Comparison of ENCODE assay signal across 21 cellular contexts in genomic region chr6:40492126-40492525, GRCh38.
DNase-seq lines count a peak whose midpoint lies in the region; ATAC-seq, FAIRE-seq and TF ChIP-seq lines count a peak whose summit lies in the region.
"Had no signal": no experiment of that assay in that cellular context is flagged by ENCODE, and none has a peak within 500 bp of the region (broad histone marks: within the 10 kb centered on the region; RNA-seq: fewer than 3 reads in every experiment).

No MANE protein-coding gene starts in this region.

- H3K36me3 Mint-ChIP-seq in H9 (ENCODE audit: insufficient read depth in 1 of 3, low read depth in 3 of 3), result no peaks in the 10 kb centered on the region
- H3K36me3 Mint-ChIP-seq: CD8-positive, alpha-beta T cell had no signal

- H3K18ac ChIP-seq in H9 (ENCODE audit: insufficient read length, low read depth, low read length) (no peak overlapping the region), H1 (ENCODE audit: extremely low read depth, low read length) (no peak overlapping the region)

- H3K4ac ChIP-seq in H9 (ENCODE audit: low read depth, low read length) (no peak overlapping the region), H1 (replicated peaks; ENCODE audit: insufficient read length, low read depth, low read length) (no peak overlapping the region)

- H3K56ac ChIP-seq in H9 (ENCODE audit: insufficient read length, low read depth, low read length) (no peak overlapping the region), H1 (replicated peaks; ENCODE audit: insufficient read length, low read depth, low read length) (no peak overlapping the region)

- H3K27me3 ChIP-seq in H9 (ENCODE audit: insufficient read depth, low read length), result no peaks in the 10 kb centered on the region
- no peaks in the 10 kb centered on the region; a peak in 1 of 7 replicates for H3K27me3 ChIP-seq in H1 (replicated peaks in 1 of 4; ENCODE audit: control insufficient read depth in 3 of 4, extremely low read depth in 1 of 4, insufficient read depth in 3 of 4, low read length in 3 of 4)
- peaks cover 0 to 7% of the 10 kb centered on the region in 2 donors for H3K27me3 ChIP-seq in tibial artery

- H3K4me2 ChIP-seq in H9 (ENCODE audit: insufficient read depth, insufficient read length, low read length), result no peak overlapping the region
- H3K4me2 ChIP-seq in H1 (ENCODE audit: insufficient read depth in 1 of 2, low read depth in 2 of 2, low read length in 2 of 2), result no peak overlapping the region
- H3K4me2 ChIP-seq: KMS-11 had no signal

- no peaks in the 10 kb centered on the region for H3K9me3 Mint-ChIP-seq in H9
- H3K9me3 Mint-ChIP-seq: CD8-positive, alpha-beta T cell had no signal

- peaks cover 3 to 5% of the 10 kb centered on the region in 2 experiments; a peak in 3 of 4 replicates for H3K4me1 Mint-ChIP-seq in H9

- H3K14ac ChIP-seq in H9 (ENCODE audit: insufficient read depth, low read length), result no peak overlapping the region
- no peak overlapping the region for H3K14ac ChIP-seq in H1 (ENCODE audit: insufficient read length)

- no peak overlapping the region for H3T11ph ChIP-seq in H9 (ENCODE audit: low read length)

- no peak overlapping the region for H3K9ac ChIP-seq in H9 (ENCODE audit: extremely low read depth, insufficient read length, low read length)
- H3K9ac ChIP-seq in H1 (replicated peaks in 1 of 4; ENCODE audit: extremely low read depth in 1 of 4, low read depth in 3 of 4, low read length in 3 of 4), result no peak overlapping the region
- H3K9ac ChIP-seq: KMS-11 had no signal

- H3K23me2 ChIP-seq in H9 (ENCODE audit: insufficient read length, low read depth, low read length, poor library complexity, severe bottlenecking) (no peaks in the 10 kb centered on the region), H1 (ENCODE audit: low read depth, low read length) (no peaks in the 10 kb centered on the region; the same call in 1 of the 2 replicates)

- no peak for FAIRE-seq in H1 (lab: Jason Lieb, UNC)
- no peak for FAIRE-seq in RCC 7860 (lab: Jason Lieb, UNC)
- FAIRE-seq: GM12891, HTR-8/SVneo had no signal

- TF ChIP-seq CTCF in H9 (conservative IDR thresholded peaks at IDR 0.05), result no peak
- peak in 2 of 3 experiments; percentile 3 to 9; a peak in 2 of 4 replicates for TF ChIP-seq CTCF in H1 (IDR thresholded peaks at IDR 0.05; ENCODE audit: control extremely low read depth in 1 of 3, insufficient read depth in 1 of 3, low read depth in 1 of 3, low read length in 3 of 3)
- no peak for TF ChIP-seq CTCF in tibial artery (IDR thresholded peaks at IDR 0.05)

- H3K36me3 ChIP-seq in H1 (ENCODE audit: control insufficient read depth in 2 of 4, insufficient read depth in 4 of 4, low read length in 3 of 4) (no peaks in the 10 kb centered on the region), tibial artery (no peaks in the 10 kb centered on the region)

- no peak overlapping the region for H3K4me3 ChIP-seq in H1 (ENCODE audit: extremely low read depth in 1 of 4, insufficient read depth in 2 of 4, low read depth in 3 of 4, low read length in 4 of 4)
- no peak overlapping the region for H3K4me3 ChIP-seq in tibial artery

- H3K23ac ChIP-seq in H9 (ENCODE audit: insufficient read length, low read depth, low read length), result no peak overlapping the region
- no peak overlapping the region for H3K23ac ChIP-seq in H1 (ENCODE audit: insufficient read length)

- H4K5ac ChIP-seq in H9 (ENCODE audit: insufficient read length, low read depth, low read length), result no peak overlapping the region
- H4K5ac ChIP-seq in H1 (ENCODE audit: insufficient read length, low read depth, low read length), result no peak overlapping the region

- H3K79me2 ChIP-seq in H9 (ENCODE audit: insufficient read depth, low read length) (no peaks in the 10 kb centered on the region), H1 (ENCODE audit: control insufficient read depth in 1 of 2, insufficient read depth in 2 of 2, low read length in 2 of 2) (no peaks in the 10 kb centered on the region)

- peak in 1 of 2 experiments; percentile 34; a peak in 2 of 4 replicates for TF ChIP-seq RAD21 in H1 (IDR thresholded peaks at IDR 0.05 in 1 of 2, conservative IDR thresholded peaks at IDR 0.05 in 1 of 2; ENCODE audit: low read depth in 2 of 2, low read length in 2 of 2)

- no peak for TF ChIP-seq POLR2A in H1 (IDR thresholded peaks at IDR 0.05; ENCODE audit: control extremely low read depth in 1 of 2, low read depth in 2 of 2, low read length in 2 of 2)

- H2BK12ac ChIP-seq in H9 (ENCODE audit: insufficient read length, low read depth, low read length), result no peak overlapping the region
- H2BK12ac ChIP-seq in H1 (ENCODE audit: low read depth, low read length), result 0 out of 2 replicates have a peak overlapping the region, but pooled peaks have one; percentile 60

- H4K91ac ChIP-seq in H9 (ENCODE audit: insufficient read length, low read depth, low read length) (no peak overlapping the region), H1 (replicated peaks; ENCODE audit: insufficient read length, low read length) (no peak overlapping the region)

- POLR2A ChIA-PET in H1 (lab: Charles Lee; ENCODE audit: partially characterized antibody), result no interaction called here

- no peak overlapping the region for H3K27ac Mint-ChIP-seq in H9
- H3K27ac Mint-ChIP-seq: CD8-positive, alpha-beta T cell had no signal

- H4K20me1 ChIP-seq in H9 (ENCODE audit: control insufficient read depth, insufficient read depth, insufficient read length) (no peaks in the 10 kb centered on the region), H1 (replicated peaks in 1 of 2; ENCODE audit: control insufficient read depth in 1 of 2, insufficient read depth in 2 of 2, low read length in 2 of 2) (no peaks in the 10 kb centered on the region)

- DNase-seq in H9 (peak; percentile 65), H1 (ENCODE audit: low read depth in 1 of 2, low spot score in 2 of 2) (peak in 1 of 2 experiments; percentile 56), iPS DF 4.7 (ENCODE audit: extremely low read depth, low spot score) (peak; percentile 11), tibial artery (no peak), NCI-H82 (lab: John Stamatoyannopoulos, UW) (no peak), RCC 7860 (ENCODE audit: low spot score) (no peak)
- DNase-seq: C1 segment of cervical spinal cord; CD8-positive, alpha-beta T cell; DND-41; IMR-90; NCI-H1092 treated with DMSO at 0.1 percent for 48 hours; NCI-H146; NCI-H2081; NCI-H446 treated with DMSO at 0.1 percent for 48 hours; NCI-H69; NK-92 treated with Interleukin-12 subunit alpha and Interleukin-12 subunit beta, amount 100 ng/mL, for 24 hours had no signal

- no peak overlapping the region for H2BK20ac ChIP-seq in H9 (ENCODE audit: low read depth, low read length, poor library complexity, severe bottlenecking)
- H2BK20ac ChIP-seq in H1 (ENCODE audit: low read length), result 0 out of 2 replicates have a peak overlapping the region, but pooled peaks have one; percentile 56

- H3K4me1 ChIP-seq in H9 (ENCODE audit: insufficient read depth, low read length) (no peaks in the 10 kb centered on the region), H1 (replicated peaks in 1 of 4; ENCODE audit: control insufficient read depth in 3 of 4, insufficient read depth in 4 of 4, low read length in 3 of 4) (peaks cover 0 to 2% (median under 1%) of the 10 kb centered on the region in 4 experiments; a peak in 2 of 7 replicates), tibial artery (no peaks in the 10 kb centered on the region)

- H2BK120ac ChIP-seq in H9 (ENCODE audit: low read depth, low read length, poor library complexity, severe bottlenecking) (no peak overlapping the region), H1 (replicated peaks; ENCODE audit: low read depth, low read length) (no peak overlapping the region)

- CTCF ChIA-PET in H1 (lab: Charles Lee; ENCODE audit: partially characterized antibody), result interaction anchor here (1.0 to 2.7 kb wide), 7 partner anchors 10 to 159 kb away, joined by 3 to 13 read pairs (median 3); partner anchors contain the start of gene LRFN2

- H4K8ac ChIP-seq in H9 (replicated peaks; ENCODE audit: insufficient read length, low read depth, low read length), result no peak overlapping the region
- H4K8ac ChIP-seq in H1 (ENCODE audit: extremely low read depth, insufficient read depth, low read length), result no peak overlapping the region

- intact Hi-C loops in tibial artery (cut with DNase I; ENCODE audit: low total_unique reads), result no loop called here

- H2AFZ ChIP-seq in H9 (ENCODE audit: low read length) (no peak overlapping the region), H1 (ENCODE audit: low read length) (no peak overlapping the region)

- no CpG with 5 or more reads among the region's 8 CpGs for WGBS in H9 (ENCODE audit: extremely low coverage, insufficient read length, low lambda C conversion rate)
- 77% methylated on average over 7 of the region's 8 CpGs; no CpG with 5 or more reads in 1 of the 2 experiments for WGBS in H1 (ENCODE audit: extremely low coverage in 1 of 2, insufficient coverage in 1 of 2, insufficient read length in 1 of 2, insufficient replicate concordance in 2 of 2, low coverage in 1 of 2, low lambda C conversion rate in 2 of 2, missing lambda C conversion rate in 1 of 2), 2 experiments

- H3K27me3 Mint-ChIP-seq in H9 (ENCODE audit: low read depth), result peaks cover 18% of the 10 kb centered on the region

- H2BK15ac ChIP-seq in H9 (ENCODE audit: low read depth, low read length) (no peak overlapping the region), H1 (ENCODE audit: low read length) (peak overlapping the region; percentile 67; the same call in 1 of the 2 replicates)

- ATAC-seq in GM19328 (IDR thresholded peaks at IDR 0.05; ENCODE audit: unreplicated experiment), result no peak
- ATAC-seq: CD8-positive, alpha-beta T cell had no signal

- H3K79me1 ChIP-seq in H9 (ENCODE audit: insufficient read depth, low read depth, low read length, poor library complexity, severe bottlenecking) (no peaks in the 10 kb centered on the region), H1 (ENCODE audit: low read depth, low read length) (no peaks in the 10 kb centered on the region; the same call in 1 of the 2 replicates)

- H3K27ac ChIP-seq in H9 (ENCODE audit: insufficient read length, low read depth, low read length) (no peak overlapping the region), H1 (ENCODE audit: low read depth, low read length) (no peak overlapping the region), temporal lobe (ENCODE audit: low read depth, low read length) (peak overlapping the region; percentile 14), tibial artery (no peak overlapping the region)
- H3K27ac ChIP-seq: KMS-11 had no signal

- H2BK5ac ChIP-seq in H9 (ENCODE audit: insufficient read length, low read length) (no peak overlapping the region), H1 (ENCODE audit: low read depth, low read length) (0 out of 2 replicates have a peak overlapping the region, but pooled peaks have one; percentile 56)

- H2AK5ac ChIP-seq in H9 (ENCODE audit: insufficient read length, low read length) (no peak overlapping the region), H1 (ENCODE audit: low read depth, low read length) (no peak overlapping the region)

- no peak for TF ChIP-seq EP300 in H1 (IDR thresholded peaks at IDR 0.05; ENCODE audit: borderline replicate concordance in 1 of 2, low read depth in 2 of 2, low read length in 2 of 2)

- no peak overlapping the region for H3K4me3 Mint-ChIP-seq in H9
- H3K4me3 Mint-ChIP-seq: CD8-positive, alpha-beta T cell had no signal

- no peaks in the 10 kb centered on the region for H3K9me3 ChIP-seq in H9 (ENCODE audit: control insufficient read depth, low read depth, low read length)
- H3K9me3 ChIP-seq in H1 (ENCODE audit: insufficient read depth in 2 of 2, low read depth in 1 of 2, low read length in 1 of 2), result no peaks in the 10 kb centered on the region
- H3K9me3 ChIP-seq in tibial artery, result no peaks in the 10 kb centered on the region

TF ChIP-seq in H1, 55 proteins besides CTCF, POLR2A, EP300 and RAD21 (continues in another document):
- TF ChIP-seq KDM5A (IDR thresholded peaks at IDR 0.05; ENCODE audit: low read length), result no peak

Comparison
In these comparisons a context has a peak if more than half of its experiments do, and no peak if none do; other contexts are left out.
1. DNase-seq: peak in H9 (single experiment) and iPS DF 4.7 (single experiment); none in tibial artery (0 of 2), NCI-H82 (single experiment) and RCC 7860 (single experiment).
2. CTCF ChIP-seq: peak in H1 (2 of 3); none in H9 (single experiment) and tibial artery (0 of 2).